In genomic region chr1:21980515-21981220, GRCh38 we compare ENCODE assay signal across 1 cellular context.
TF ChIP-seq lines count a peak whose summit lies in the region.

No MANE protein-coding gene starts in this region.

TF ChIP-seq in HepG2, 621 proteins besides CTCF, POLR2A, EP300 and RAD21:
- peak; percentile 33; the same call in 1 of the 2 replicates for TF ChIP-seq STAG1 (CRISPR knock-in tag; IDR thresholded peaks at IDR 0.05)
